ENCODE assay signal across 1 cellular context in the genomic region with DNA sequence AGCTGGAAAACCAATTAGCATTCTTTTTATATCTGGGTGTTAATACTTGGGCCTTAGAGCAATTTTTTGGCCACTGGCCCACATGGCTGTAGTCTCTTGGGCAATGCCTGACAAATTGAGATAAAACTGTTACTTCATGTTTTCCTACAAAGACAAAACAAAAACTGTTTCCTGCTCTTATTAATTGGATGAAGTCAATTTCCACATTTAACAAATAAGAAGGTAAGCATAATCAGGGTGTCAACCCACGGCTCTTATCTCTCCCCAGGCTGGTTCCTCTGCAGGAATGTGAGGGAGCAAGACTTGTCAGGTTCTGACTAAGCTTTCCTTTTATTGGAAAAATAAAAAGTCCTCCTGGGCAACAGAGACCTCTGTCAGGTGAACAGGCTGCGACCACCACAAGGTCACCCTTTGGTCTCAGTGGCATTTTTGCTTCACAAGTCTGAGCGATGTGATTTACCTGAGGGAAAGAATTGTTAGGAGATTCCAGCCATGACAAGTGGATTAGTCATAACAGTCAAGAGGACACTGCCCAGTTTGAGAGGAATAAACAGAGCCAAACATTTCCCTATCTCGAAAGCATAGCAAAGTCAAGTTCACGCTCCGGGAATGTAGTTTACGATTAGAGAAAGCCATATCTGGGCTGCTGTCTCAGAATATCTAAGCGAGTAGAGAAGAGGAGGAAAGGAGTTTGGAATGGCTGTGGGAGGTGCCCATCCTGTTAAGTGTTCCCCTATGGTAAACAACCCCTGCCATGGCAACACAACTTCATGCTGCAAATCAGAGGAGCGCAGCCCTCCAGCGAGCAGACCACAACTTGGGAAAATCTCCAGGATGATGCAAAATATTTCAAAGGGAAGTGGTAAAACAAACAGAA.
TF ChIP-seq lines count a peak whose summit lies in the region.

No MANE protein-coding gene starts in this region.

TF ChIP-seq in H1, 55 proteins besides CTCF, POLR2A, EP300 and RAD21 (continued from another document):
- no peak for TF ChIP-seq HDAC6 (IDR thresholded peaks at IDR 0.05; ENCODE audit: low read depth, low read length)
- no peak for TF ChIP-seq EZH2 (IDR thresholded peaks at IDR 0.05; ENCODE audit: low read depth, low read length, severe bottlenecking)
